Comparison of ENCODE assay signal across 24 cellular contexts in genomic region chr5:107968465-107968864, GRCh38.
DNase-seq lines count a peak whose midpoint lies in the region; ATAC-seq, FAIRE-seq and TF ChIP-seq lines count a peak whose summit lies in the region.
"Had no signal": no experiment of that assay in that cellular context is flagged by ENCODE, and none has a peak within 500 bp of the region (broad histone marks: within the 10 kb centered on the region; RNA-seq: fewer than 3 reads in every experiment).

No MANE protein-coding gene starts in this region.

- H3K36me3 ChIP-seq in heart right ventricle (no peaks in the 10 kb centered on the region), PC-3 (ENCODE audit: low read depth, low read length) (no peaks in the 10 kb centered on the region), endothelial cell of umbilical vein (ENCODE audit: control insufficient read depth in 2 of 2, extremely low read depth in 1 of 2, insufficient read depth in 2 of 2, low read length in 2 of 2) (no peaks in the 10 kb centered on the region), thoracic aorta (no peaks in the 10 kb centered on the region)
- H3K36me3 ChIP-seq: cardiac muscle cell, gastrocnemius medialis, suprapubic skin had no signal

- H3K4me2 ChIP-seq in PC-3 (ENCODE audit: low read length) (peak overlapping the region; percentile 52), endothelial cell of umbilical vein (ENCODE audit: insufficient read depth, low read length) (no peak overlapping the region)

- FAIRE-seq in endothelial cell of umbilical vein (lab: Jason Lieb, UNC) = no peak
- FAIRE-seq: G401.6, urothelium cell line had no signal

- TF ChIP-seq POLR2A in endothelial cell of umbilical vein (IDR thresholded peaks at IDR 0.05; ENCODE audit: low read depth, low read length) = no peak

- H3K9me1 ChIP-seq in endothelial cell of umbilical vein (replicated peaks; ENCODE audit: control insufficient read depth, extremely low read depth, insufficient read depth, low read length) = no peaks in the 10 kb centered on the region

- no peak overlapping the region for H3K4me3 ChIP-seq in heart right ventricle
- peak overlapping the region; percentile 39; the same call in 1 of the 2 replicates for H3K4me3 ChIP-seq in PC-3 (ENCODE audit: low read length)
- H3K4me3 ChIP-seq in endothelial cell of umbilical vein (replicated peaks in 1 of 3; ENCODE audit: insufficient read depth in 1 of 3, low read depth in 1 of 3, low read length in 3 of 3) = no peak overlapping the region
- no peak overlapping the region for H3K4me3 ChIP-seq in thoracic aorta
- H3K4me3 ChIP-seq: cardiac muscle cell, gastrocnemius medialis, suprapubic skin had no signal

- H3K9ac ChIP-seq in PC-3 (ENCODE audit: low read length) (peak overlapping the region; percentile 51), endothelial cell of umbilical vein (replicated peaks; ENCODE audit: extremely low read depth, insufficient read depth, low read length) (no peak overlapping the region)

- peaks cover 0 to 8% (median 0%) of the 10 kb centered on the region in 9 donors for H3K4me1 ChIP-seq in heart right ventricle
- H3K4me1 ChIP-seq in PC-3 (ENCODE audit: insufficient read depth, low read length) = peaks cover 52% of the 10 kb centered on the region
- H3K4me1 ChIP-seq in endothelial cell of umbilical vein (ENCODE audit: control insufficient read depth, extremely low read depth, insufficient read depth, low read length) = peaks cover 7% of the 10 kb centered on the region
- H3K4me1 ChIP-seq in thoracic aorta (ENCODE audit: control insufficient read depth in 1 of 2, low read depth in 2 of 2) = peaks cover 6 to 14% of the 10 kb centered on the region in 2 donors
- H3K4me1 ChIP-seq: gastrocnemius medialis, suprapubic skin had no signal

- CTCF ChIA-PET in PC-3 (lab: Charles Lee) (no interaction called here), endothelial cell of umbilical vein (lab: Charles Lee) (no interaction called here)

- no peaks in the 10 kb centered on the region for H3K27me3 ChIP-seq in heart right ventricle
- H3K27me3 ChIP-seq in PC-3 (ENCODE audit: low read length) = no peaks in the 10 kb centered on the region
- no peaks in the 10 kb centered on the region for H3K27me3 ChIP-seq in endothelial cell of umbilical vein (ENCODE audit: control insufficient read depth in 2 of 2, insufficient read depth in 2 of 2, low read length in 2 of 2)
- H3K27me3 ChIP-seq in thoracic aorta (replicated peaks; ENCODE audit: insufficient read depth) = no peaks in the 10 kb centered on the region
- H3K27me3 ChIP-seq: cardiac muscle cell, gastrocnemius medialis, suprapubic skin had no signal

- H3K9me2 ChIP-seq in PC-3 (replicated peaks; ENCODE audit: low read length) = no peaks in the 10 kb centered on the region

- TF ChIP-seq CTCF in heart right ventricle (IDR thresholded peaks at IDR 0.05) (no peak), PC-3 (conservative IDR thresholded peaks at IDR 0.05; ENCODE audit: low read depth, low read length) (no peak), endothelial cell of umbilical vein (IDR thresholded peaks at IDR 0.05; ENCODE audit: extremely low read depth in 1 of 2, insufficient read depth in 1 of 2, low read depth in 1 of 2, low read length in 2 of 2) (no peak), thoracic aorta (IDR thresholded peaks at IDR 0.05) (no peak)

- H3F3A ChIP-seq in PC-3 (ENCODE audit: low read length, unreplicated experiment) = peaks cover 11% of the 10 kb centered on the region

- no peak overlapping the region for H2AFZ ChIP-seq in PC-3 (ENCODE audit: low read length)
- no peak overlapping the region for H2AFZ ChIP-seq in endothelial cell of umbilical vein (ENCODE audit: low read depth, low read length)

- H3K9me3 ChIP-seq in heart right ventricle (no peaks in the 10 kb centered on the region), PC-3 (ENCODE audit: low read length) (no peaks in the 10 kb centered on the region), endothelial cell of umbilical vein (replicated peaks; ENCODE audit: control insufficient read depth, insufficient read depth, low read length) (no peaks in the 10 kb centered on the region), thoracic aorta (no peaks in the 10 kb centered on the region)
- H3K9me3 ChIP-seq: gastrocnemius medialis, suprapubic skin had no signal

- BruUV-seq in PC-3 (replicated peaks; lab: Mats Ljungman, UMichigan) (no TSS peak), endothelial cell of umbilical vein (replicated peaks; lab: Mats Ljungman, UMichigan) (no TSS peak)

- H3K27ac ChIP-seq in heart right ventricle (peak overlapping the region in 1 of 10 donors; percentile 12), PC-3 (ENCODE audit: low read length) (peak overlapping the region; percentile 91), endothelial cell of umbilical vein (ENCODE audit: insufficient read depth, low read depth, low read length) (no peak overlapping the region), thoracic aorta (peak overlapping the region in 1 of 2 donors; percentile 55)
- H3K27ac ChIP-seq: cardiac muscle cell, gastrocnemius medialis, suprapubic skin had no signal

- dilution Hi-C loops in endothelial cell of umbilical vein (cut with MboI; ENCODE audit: extremely low pct_ligation_motif_present, low sequenced_read_pairs) = no loop called here

- no peaks in the 10 kb centered on the region for H4K20me1 ChIP-seq in PC-3 (ENCODE audit: low read length)
- H4K20me1 ChIP-seq in endothelial cell of umbilical vein (replicated peaks; ENCODE audit: control insufficient read depth, extremely low read depth, insufficient read depth, low read length) = no peaks in the 10 kb centered on the region

- intact Hi-C loops in left ventricle myocardium superior (cut with micrococcal nuclease) = no loop called here
- intact Hi-C loops in heart right ventricle (cut with DNase I) = no loop called here
- intact Hi-C loops in PC-3 (cut with micrococcal nuclease) = loop anchor here (2.0 to 5.0 kb wide), 3 partner anchors 100 to 226 kb away; no protein-coding TSS in a partner anchor
- intact Hi-C loops in endothelial cell of umbilical vein (cut with micrococcal nuclease) = no loop called here

- no peak for DNase-seq in left ventricle myocardium superior
- no peak for DNase-seq in heart right ventricle
- peak; percentile 84 for DNase-seq in PC-3
- DNase-seq in endothelial cell of umbilical vein (ENCODE audit: low read depth, low spot score) = no peak
- no peak for DNase-seq in thoracic aorta (ENCODE audit: low spot score)
- DNase-seq in HPDE6-E6E7 (ENCODE audit: extremely low spot score) = no peak
- DNase-seq in HUDEP-2 (lab: John Stamatoyannopoulos, UW; ENCODE audit: unreplicated experiment in 76 of 76) = no peak
- no peak for DNase-seq in SKM-1 (lab: John Stamatoyannopoulos, UW; ENCODE audit: unreplicated experiment)
- DNase-seq: ACHN; activated CD4-positive, CD25-positive, alpha-beta regulatory T cell treated with anti-CD3 and anti-CD28 coated beads, Interleukin-2, amount 50 U/mL, for 72 hours; activated CD8-positive, alpha-beta T cell treated with anti-CD3 and anti-CD28 coated beads for 36 hours; activated gamma-delta T cell; activated naive CD8-positive, alpha-beta T cell treated with anti-CD3 and anti-CD28 coated beads, Interleukin-2, amount 50 U/mL, for 24 hours; activated T-cell treated with anti-CD3 and anti-CD28 coated beads for 4 hours; CD4-positive, CD25-positive, alpha-beta regulatory T cell; gastrocnemius medialis; H9; Kasumi-1; NCI-H524 had no signal

- POLR2A ChIA-PET in PC-3 (lab: Charles Lee; ENCODE audit: unreplicated experiment) (interaction anchor here (0.7 kb wide), 1 partner anchor 81 kb away, joined by 4 read pairs; no protein-coding TSS in a partner anchor), endothelial cell of umbilical vein (lab: Charles Lee) (no interaction called here)

- H3K79me2 ChIP-seq in PC-3 (ENCODE audit: low read length) (no peaks in the 10 kb centered on the region), endothelial cell of umbilical vein (ENCODE audit: control insufficient read depth, insufficient read depth, low read length) (no peaks in the 10 kb centered on the region)

- peak; percentile 69 for ATAC-seq in left ventricle myocardium superior
- no peak for ATAC-seq in heart right ventricle
- peak; percentile 86 for ATAC-seq in PC-3
- ATAC-seq in thoracic aorta (ENCODE audit: insufficient number of reproducible peaks, low FRiP score, low read depth) = peak; percentile 68
- ATAC-seq: activated CD8-positive, alpha-beta T cell treated with anti-CD3 and anti-CD28 coated beads for 36 hours; activated naive CD8-positive, alpha-beta T cell treated with anti-CD3 and anti-CD28 coated beads, Interleukin-2, amount 50 U/mL, for 24 hours; gastrocnemius medialis; stimulated activated effector memory CD8-positive, alpha-beta T cell treated with anti-CD3 and anti-CD28 coated beads, Interleukin-12 subunit alpha, Interleukin-12 subunit beta, amount 100 ng/mL, for 72 hours had no signal

TF ChIP-seq in endothelial cell of umbilical vein, 7 proteins besides CTCF, POLR2A, EP300 and RAD21:
- TF ChIP-seq MYC (IDR thresholded peaks at IDR 0.05; ENCODE audit: low read depth, low read length) (no peak), FOS (IDR thresholded peaks at IDR 0.05; ENCODE audit: borderline replicate concordance, insufficient read depth, low read length) (peak; percentile 37), POLR2AphosphoS5 (IDR thresholded peaks at IDR 0.05; ENCODE audit: insufficient read depth, low read depth, low read length) (no peak)
- TF ChIP-seq, protein P1, sequence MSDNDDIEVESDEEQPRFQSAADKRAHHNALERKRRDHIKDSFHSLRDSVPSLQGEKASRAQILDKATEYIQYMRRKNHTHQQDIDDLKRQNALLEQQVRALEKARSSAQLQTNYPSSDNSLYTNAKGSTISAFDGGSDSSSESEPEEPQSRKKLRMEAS (IDR thresholded peaks at IDR 0.05; ENCODE audit: insufficient read depth, insufficient read length) = no peak

Comparison
In these comparisons a context has a peak if more than half of its experiments do, and no peak if none do; other contexts are left out.
1. ATAC-seq: peak in left ventricle myocardium superior (single experiment), PC-3 (single experiment) and thoracic aorta (single experiment); none in heart right ventricle (0 of 8).